ENCODE assay signal across 20 cellular contexts in genomic region chr3:105767776-105768175, GRCh38.
DNase-seq lines count a peak whose midpoint lies in the region; ATAC-seq and TF ChIP-seq lines count a peak whose summit lies in the region.
"Had no signal": no experiment of that assay in that cellular context is flagged by ENCODE, and none has a peak within 500 bp of the region (broad histone marks: within the 10 kb centered on the region; RNA-seq: fewer than 3 reads in every experiment).

No MANE protein-coding gene starts in this region.

- no peak overlapping the region for H3K27ac ChIP-seq in CD4-positive, alpha-beta T cell (ENCODE audit: low read depth, low read length)
- H3K27ac ChIP-seq in naive thymus-derived CD4-positive, alpha-beta T cell (ENCODE audit: low read depth, low read length) = peak overlapping the region; percentile 8
- H3K27ac ChIP-seq: body of pancreas, Peyer's patch, SJCRH30, suprapubic skin had no signal

- TF ChIP-seq CTCF in CD4-positive, alpha-beta T cell (IDR thresholded peaks at IDR 0.05) = no peak

- H3K4me1 ChIP-seq in naive thymus-derived CD4-positive, alpha-beta T cell (ENCODE audit: control insufficient read depth in 2 of 2, insufficient read depth in 2 of 2, low read length in 2 of 2) = peaks cover 46 to 63% of the 10 kb centered on the region in 2 donors
- H3K4me1 ChIP-seq: body of pancreas, SJCRH30, suprapubic skin had no signal

- peaks cover 0 to under 1% (median 0%) of the 10 kb centered on the region in 3 experiments for H3K36me3 ChIP-seq in naive thymus-derived CD4-positive, alpha-beta T cell (ENCODE audit: control insufficient read depth in 2 of 3, insufficient read depth in 3 of 3, low read length in 3 of 3)
- H3K36me3 ChIP-seq: Peyer's patch, SJCRH30 had no signal

- H3K4me3 ChIP-seq in naive thymus-derived CD4-positive, alpha-beta T cell (ENCODE audit: low read length) = peak overlapping the region; percentile 31
- H3K4me3 ChIP-seq: body of pancreas, Peyer's patch, SJCRH30, skin epidermis, suprapubic skin had no signal

- H3K27me3 Mint-ChIP-seq in activated CD8-positive, alpha-beta memory T cell treated with anti-CD3 and anti-CD28 coated beads, Interleukin-2, amount 10 ng/mL, durations not matched to agents 7 days and 5 days = no peaks in the 10 kb centered on the region
- no peaks in the 10 kb centered on the region for H3K27me3 Mint-ChIP-seq in CD4-positive, alpha-beta T cell
- no peaks in the 10 kb centered on the region for H3K27me3 Mint-ChIP-seq in activated T-helper 17 cell treated with anti-CD3 and anti-CD28 coated beads, Interleukin-2, amount 50 U/mL, for 72 hours
- H3K27me3 Mint-ChIP-seq in naive thymus-derived CD4-positive, alpha-beta T cell = no peaks in the 10 kb centered on the region
- H3K27me3 Mint-ChIP-seq in stimulated activated naive B cell treated with anti-CD40 and anti-IgM and Interleukin-4, amounts not matched to agents 10 μg/mL and 1 μg/mL and 100 μg/mL, for 72 hours = no peaks in the 10 kb centered on the region
- H3K27me3 Mint-ChIP-seq: naive B cell had no signal

- H3K36me3 Mint-ChIP-seq in activated CD8-positive, alpha-beta memory T cell treated with anti-CD3 and anti-CD28 coated beads, Interleukin-2, amount 10 ng/mL, durations not matched to agents 7 days and 5 days = peaks cover 70% of the 10 kb centered on the region
- H3K36me3 Mint-ChIP-seq in CD4-positive, alpha-beta T cell (ENCODE audit: low read depth) = peaks cover 65% of the 10 kb centered on the region
- peaks cover 95% of the 10 kb centered on the region for H3K36me3 Mint-ChIP-seq in activated T-helper 17 cell treated with anti-CD3 and anti-CD28 coated beads, Interleukin-2, amount 50 U/mL, for 72 hours (ENCODE audit: low read depth)
- H3K36me3 Mint-ChIP-seq in naive thymus-derived CD4-positive, alpha-beta T cell = peaks cover 20 to 72% (median 37%) of the 10 kb centered on the region in 5 donors
- H3K36me3 Mint-ChIP-seq in stimulated activated naive B cell treated with anti-CD40 and anti-IgM and Interleukin-4, amounts not matched to agents 10 μg/mL and 1 μg/mL and 100 μg/mL, for 72 hours = peaks cover 14 to 31% of the 10 kb centered on the region in 2 donors

- H3K4me3 Mint-ChIP-seq in activated CD8-positive, alpha-beta memory T cell treated with anti-CD3 and anti-CD28 coated beads, Interleukin-2, amount 10 ng/mL, durations not matched to agents 7 days and 5 days = peak overlapping the region; percentile 38
- peak overlapping the region; percentile 50 for H3K4me3 Mint-ChIP-seq in CD4-positive, alpha-beta T cell
- H3K4me3 Mint-ChIP-seq in activated T-helper 17 cell treated with anti-CD3 and anti-CD28 coated beads, Interleukin-2, amount 50 U/mL, for 72 hours = peak overlapping the region; percentile 60
- peak overlapping the region; percentile 21 to 75 (median 67) for H3K4me3 Mint-ChIP-seq in naive thymus-derived CD4-positive, alpha-beta T cell
- no peak overlapping the region for H3K4me3 Mint-ChIP-seq in stimulated activated naive B cell treated with anti-CD40 and anti-IgM and Interleukin-4, amounts not matched to agents 10 μg/mL and 1 μg/mL and 100 μg/mL, for 72 hours

- no peak for DNase-seq in activated CD8-positive, alpha-beta memory T cell treated with anti-CD3 and anti-CD28 coated beads, Interleukin-2, amount 10 ng/mL, durations not matched to agents 7 days and 5 days
- no peak for DNase-seq in activated CD8-positive, alpha-beta memory T cell treated with anti-CD3 and anti-CD28 coated beads for 24 hours
- no peak for DNase-seq in CD4-positive, alpha-beta T cell
- no peak for DNase-seq in naive thymus-derived CD4-positive, alpha-beta T cell
- DNase-seq in stimulated activated naive B cell treated with anti-CD40 and anti-IgM and Interleukin-4, amounts not matched to agents 10 μg/mL and 1 μg/mL and 100 μg/mL, for 72 hours = no peak
- DNase-seq in effector CD4-positive, alpha-beta T cell = no peak
- DNase-seq: activated CD4-positive, alpha-beta T cell treated with anti-CD3 and anti-CD28 coated beads, Interleukin-2, amount 50 U/mL, for 4 hours; body of pancreas; EL; head of caudate nucleus; mesenchymal stem cell; naive B cell; NCI-H2171 treated with DMSO at 0.1 percent for 48 hours; NCI-H526; Peyer's patch; SJCRH30 had no signal

- CTCF ChIA-PET in activated CD8-positive, alpha-beta memory T cell treated with anti-CD3 and anti-CD28 coated beads, Interleukin-2, amount 10 ng/mL, durations not matched to agents 7 days and 5 days (lab: Charles Lee) = no interaction called here
- CTCF ChIA-PET in CD4-positive, alpha-beta T cell (lab: Charles Lee) = no interaction called here
- CTCF ChIA-PET in naive thymus-derived CD4-positive, alpha-beta T cell (lab: Charles Lee) = interaction anchor here (1.1 kb wide), 1 partner anchor 15 kb away, joined by 3 read pairs; no protein-coding TSS in a partner anchor

- peaks cover 80% of the 10 kb centered on the region for H3K4me1 Mint-ChIP-seq in activated CD8-positive, alpha-beta memory T cell treated with anti-CD3 and anti-CD28 coated beads, Interleukin-2, amount 10 ng/mL, durations not matched to agents 7 days and 5 days
- peaks cover 96% of the 10 kb centered on the region for H3K4me1 Mint-ChIP-seq in CD4-positive, alpha-beta T cell (ENCODE audit: low read depth)
- H3K4me1 Mint-ChIP-seq in activated T-helper 17 cell treated with anti-CD3 and anti-CD28 coated beads, Interleukin-2, amount 50 U/mL, for 72 hours = peaks cover 67% of the 10 kb centered on the region
- peaks cover 64 to 96% (median 91%) of the 10 kb centered on the region in 7 donors for H3K4me1 Mint-ChIP-seq in naive thymus-derived CD4-positive, alpha-beta T cell
- peaks cover 30 to 67% of the 10 kb centered on the region in 2 donors for H3K4me1 Mint-ChIP-seq in stimulated activated naive B cell treated with anti-CD40 and anti-IgM and Interleukin-4, amounts not matched to agents 10 μg/mL and 1 μg/mL and 100 μg/mL, for 72 hours

- no peak for ATAC-seq in activated CD8-positive, alpha-beta memory T cell treated with anti-CD3 and anti-CD28 coated beads, Interleukin-2, amount 10 ng/mL, durations not matched to agents 7 days and 5 days
- ATAC-seq in CD4-positive, alpha-beta T cell (ENCODE audit: poor library complexity) = no peak
- no peak for ATAC-seq in activated T-helper 17 cell treated with anti-CD3 and anti-CD28 coated beads, Interleukin-2, amount 50 U/mL, for 72 hours (replicated peaks)
- no peak for ATAC-seq in naive thymus-derived CD4-positive, alpha-beta T cell
- ATAC-seq in HG02885 (IDR thresholded peaks at IDR 0.05; ENCODE audit: poor library complexity, unreplicated experiment) = no peak
- no peak for ATAC-seq in stimulated activated naive B cell treated with anti-CD40 and anti-IgM and Interleukin-4, amounts not matched to agents 10 μg/mL and 1 μg/mL and 100 μg/mL, for 72 hours (replicated peaks)
- ATAC-seq: body of pancreas had no signal

- intact Hi-C loops in CD4-positive, alpha-beta T cell (cut with DNase I, micrococcal nuclease) = no loop called here
- intact Hi-C loops in naive thymus-derived CD4-positive, alpha-beta T cell (cut with micrococcal nuclease) = loop anchor here in 1 of 2 donors (5.0 kb wide), 1 partner anchor 35 kb away; no protein-coding TSS in a partner anchor

- H3K9me3 ChIP-seq in CD4-positive, alpha-beta T cell (ENCODE audit: control insufficient read depth, low read length) = peaks cover under 1% of the 10 kb centered on the region
- peaks cover 0 to 2% (median 0%) of the 10 kb centered on the region in 3 experiments for H3K9me3 ChIP-seq in naive thymus-derived CD4-positive, alpha-beta T cell (ENCODE audit: control insufficient read depth in 2 of 3, low read length in 3 of 3)
- H3K9me3 ChIP-seq: body of pancreas, Peyer's patch, SJCRH30, suprapubic skin had no signal

- no peaks in the 10 kb centered on the region for H3K27me3 ChIP-seq in CD4-positive, alpha-beta T cell (ENCODE audit: control insufficient read depth, insufficient read depth, low read length)
- no peaks in the 10 kb centered on the region for H3K27me3 ChIP-seq in naive thymus-derived CD4-positive, alpha-beta T cell (ENCODE audit: control insufficient read depth in 2 of 2, insufficient read depth in 2 of 2, low read length in 2 of 2)
- H3K27me3 ChIP-seq: body of pancreas, Peyer's patch, SJCRH30, suprapubic skin had no signal

- POLR2A ChIA-PET in CD4-positive, alpha-beta T cell (lab: Charles Lee) = interaction anchor here (1.0 kb wide), 3 partner anchors 8 to 26 kb away, joined by 3 read pairs; no protein-coding TSS in a partner anchor
- POLR2A ChIA-PET in naive thymus-derived CD4-positive, alpha-beta T cell (lab: Charles Lee) = interaction anchor here (0.7 to 1.2 kb wide), 3 partner anchors 18 to 100 kb away, joined by 3 to 5 read pairs (median 3); no protein-coding TSS in a partner anchor

- H3K27ac Mint-ChIP-seq in activated CD8-positive, alpha-beta memory T cell treated with anti-CD3 and anti-CD28 coated beads, Interleukin-2, amount 10 ng/mL, durations not matched to agents 7 days and 5 days = no peak overlapping the region
- H3K27ac Mint-ChIP-seq in CD4-positive, alpha-beta T cell = peak overlapping the region; percentile 88
- H3K27ac Mint-ChIP-seq in activated T-helper 17 cell treated with anti-CD3 and anti-CD28 coated beads, Interleukin-2, amount 50 U/mL, for 72 hours = peak overlapping the region; percentile 30
- peak overlapping the region in 8 of 9 donors; percentile 28 to 90 (median 78) for H3K27ac Mint-ChIP-seq in naive thymus-derived CD4-positive, alpha-beta T cell
- H3K27ac Mint-ChIP-seq in stimulated activated naive B cell treated with anti-CD40 and anti-IgM and Interleukin-4, amounts not matched to agents 10 μg/mL and 1 μg/mL and 100 μg/mL, for 72 hours = no peak overlapping the region

- H3K9me3 Mint-ChIP-seq in activated CD8-positive, alpha-beta memory T cell treated with anti-CD3 and anti-CD28 coated beads, Interleukin-2, amount 10 ng/mL, durations not matched to agents 7 days and 5 days (ENCODE audit: low read depth) = peaks cover 4% of the 10 kb centered on the region
- peaks cover 6% of the 10 kb centered on the region for H3K9me3 Mint-ChIP-seq in CD4-positive, alpha-beta T cell
- H3K9me3 Mint-ChIP-seq in activated T-helper 17 cell treated with anti-CD3 and anti-CD28 coated beads, Interleukin-2, amount 50 U/mL, for 72 hours = peaks cover 12% of the 10 kb centered on the region
- H3K9me3 Mint-ChIP-seq in naive thymus-derived CD4-positive, alpha-beta T cell = peaks cover 0 to 19% (median 6%) of the 10 kb centered on the region in 11 donors
- H3K9me3 Mint-ChIP-seq in stimulated activated naive B cell treated with anti-CD40 and anti-IgM and Interleukin-4, amounts not matched to agents 10 μg/mL and 1 μg/mL and 100 μg/mL, for 72 hours = peaks cover 0 to 3% of the 10 kb centered on the region in 2 donors

Comparison
In these comparisons a context has a peak if more than half of its experiments do, and no peak if none do; other contexts are left out.
1. H3K27ac Mint-ChIP-seq: peak in CD4-positive, alpha-beta T cell (single experiment), activated T-helper 17 cell treated with anti-CD3 and anti-CD28 coated beads, Interleukin-2, amount 50 U/mL, for 72 hours (single experiment) and naive thymus-derived CD4-positive, alpha-beta T cell (8 of 9); none in activated CD8-positive, alpha-beta memory T cell treated with anti-CD3 and anti-CD28 coated beads, Interleukin-2, amount 10 ng/mL, durations not matched to agents 7 days and 5 days (single experiment) and stimulated activated naive B cell treated with anti-CD40 and anti-IgM and Interleukin-4, amounts not matched to agents 10 μg/mL and 1 μg/mL and 100 μg/mL, for 72 hours (single experiment).
2. H3K4me3 Mint-ChIP-seq: peak in activated CD8-positive, alpha-beta memory T cell treated with anti-CD3 and anti-CD28 coated beads, Interleukin-2, amount 10 ng/mL, durations not matched to agents 7 days and 5 days (single experiment), CD4-positive, alpha-beta T cell (single experiment), activated T-helper 17 cell treated with anti-CD3 and anti-CD28 coated beads, Interleukin-2, amount 50 U/mL, for 72 hours (single experiment) and naive thymus-derived CD4-positive, alpha-beta T cell (10 of 10); none in stimulated activated naive B cell treated with anti-CD40 and anti-IgM and Interleukin-4, amounts not matched to agents 10 μg/mL and 1 μg/mL and 100 μg/mL, for 72 hours (0 of 2).